Comparison of ENCODE assay signal across 1 cellular context in genomic region chr9:136545966-136546696, GRCh38.
TF ChIP-seq lines count a peak whose summit lies in the region.

Gene NOTCH1, minus strand, starts transcription at chr9:136546048. Its CDS starts 262 bp downstream, at chr9:136545786.

TF ChIP-seq in K562, 482 proteins besides CTCF, POLR2A, EP300 and RAD21 (continues in another document):
- TF ChIP-seq GTF2E2 (tag; IDR thresholded peaks at IDR 0.05) = peak; percentile 79
- TF ChIP-seq, protein P1, sequence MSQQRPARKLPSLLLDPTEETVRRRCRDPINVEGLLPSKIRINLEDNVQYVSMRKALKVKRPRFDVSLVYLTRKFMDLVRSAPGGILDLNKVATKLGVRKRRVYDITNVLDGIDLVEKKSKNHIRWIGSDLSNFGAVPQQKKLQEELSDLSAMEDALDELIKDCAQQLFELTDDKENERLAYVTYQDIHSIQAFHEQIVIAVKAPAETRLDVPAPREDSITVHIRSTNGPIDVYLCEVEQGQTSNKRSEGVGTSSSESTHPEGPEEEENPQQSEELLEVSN (IDR thresholded peaks at IDR 0.05; ENCODE audit: borderline replicate concordance in 1 of 2, extremely low read depth in 1 of 2, insufficient read depth in 1 of 2, insufficient read length in 1 of 2, low read depth in 1 of 2, low read length in 1 of 2, poor library complexity in 1 of 2, severe bottlenecking in 1 of 2) = peak; percentile 12 to 49
- no peak for TF ChIP-seq TSC22D4 (tag; IDR thresholded peaks at IDR 0.05)
- TF ChIP-seq HNRNPL (IDR thresholded peaks at IDR 0.05; ENCODE audit: low read depth, low read length) = no peak
- TF ChIP-seq E2F3 (CRISPR knock-in tag; IDR thresholded peaks at IDR 0.05) = 0 out of 2 replicates have a peak, but pooled peaks have one; percentile 43
- TF ChIP-seq TRIM28 (IDR thresholded peaks at IDR 0.05) = no peak
- no peak for TF ChIP-seq CBX1 (IDR thresholded peaks at IDR 0.05; ENCODE audit: low read depth)
- peak; percentile 70 for TF ChIP-seq REST (CRISPR knock-in tag; IDR thresholded peaks at IDR 0.05; ENCODE audit: low read depth)
- TF ChIP-seq SP1 (CRISPR knock-in tag; IDR thresholded peaks at IDR 0.05) = peak; percentile 52
- no peak for TF ChIP-seq ATF1 (CRISPR knock-in tag; IDR thresholded peaks at IDR 0.05)
- peak; percentile 55 for TF ChIP-seq ATF1 (tag; IDR thresholded peaks at IDR 0.05)
- no peak for TF ChIP-seq RBBP5 (IDR thresholded peaks at IDR 0.05; ENCODE audit: borderline replicate concordance, insufficient read depth, low read length, poor library complexity, severe bottlenecking)
- peak; percentile 77 for TF ChIP-seq ZFX (CRISPR knock-in tag; IDR thresholded peaks at IDR 0.05)
- peak; percentile 23 to 73; a peak in 1 of 4 replicates for TF ChIP-seq UBTF (IDR thresholded peaks at IDR 0.05; ENCODE audit: borderline replicate concordance in 1 of 2, low read depth in 2 of 2, low read length in 2 of 2)
- TF ChIP-seq FOXM1 (IDR thresholded peaks at IDR 0.05; ENCODE audit: low read depth) = no peak
- 0 out of 2 replicates have a peak, but pooled peaks have one; percentile 18 for TF ChIP-seq FOXM1 (CRISPR knock-in tag; IDR thresholded peaks at IDR 0.05; ENCODE audit: low read depth)
- peak; percentile 86 for TF ChIP-seq VEZF1 (CRISPR knock-in tag; IDR thresholded peaks at IDR 0.05)
- TF ChIP-seq ZNF507 (tag; conservative IDR thresholded peaks at IDR 0.05) = no peak
- TF ChIP-seq MYC (IDR thresholded peaks at IDR 0.05; ENCODE audit: low read depth, low read length) = peak; percentile 74
- TF ChIP-seq MYC (CRISPR knock-in tag; IDR thresholded peaks at IDR 0.05; ENCODE audit: borderline replicate concordance, low read depth) = 0 out of 2 replicates have a peak, but pooled peaks have one; percentile 27
- TF ChIP-seq ETV5 (CRISPR knock-in tag; IDR thresholded peaks at IDR 0.05; ENCODE audit: low read depth) = 0 out of 2 replicates have a peak, but pooled peaks have one; percentile 23
- TF ChIP-seq, protein P2, sequence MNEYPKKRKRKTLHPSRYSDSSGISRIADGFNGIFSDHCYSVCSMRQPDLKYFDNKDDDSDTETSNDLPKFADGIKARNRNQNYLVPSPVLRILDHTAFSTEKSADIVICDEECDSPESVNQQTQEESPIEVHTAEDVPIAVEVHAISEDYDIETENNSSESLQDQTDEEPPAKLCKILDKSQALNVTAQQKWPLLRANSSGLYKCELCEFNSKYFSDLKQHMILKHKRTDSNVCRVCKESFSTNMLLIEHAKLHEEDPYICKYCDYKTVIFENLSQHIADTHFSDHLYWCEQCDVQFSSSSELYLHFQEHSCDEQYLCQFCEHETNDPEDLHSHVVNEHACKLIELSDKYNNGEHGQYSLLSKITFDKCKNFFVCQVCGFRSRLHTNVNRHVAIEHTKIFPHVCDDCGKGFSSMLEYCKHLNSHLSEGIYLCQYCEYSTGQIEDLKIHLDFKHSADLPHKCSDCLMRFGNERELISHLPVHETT (CRISPR knock-in tag; conservative IDR thresholded peaks at IDR 0.05 in 1 of 2, IDR thresholded peaks at IDR 0.05 in 1 of 2) = peak in 1 of 2 experiments; percentile 92; a peak in 2 of 4 replicates
- TF ChIP-seq THRAP3 (IDR thresholded peaks at IDR 0.05; ENCODE audit: borderline replicate concordance) = no peak
- TF ChIP-seq, protein P3, sequence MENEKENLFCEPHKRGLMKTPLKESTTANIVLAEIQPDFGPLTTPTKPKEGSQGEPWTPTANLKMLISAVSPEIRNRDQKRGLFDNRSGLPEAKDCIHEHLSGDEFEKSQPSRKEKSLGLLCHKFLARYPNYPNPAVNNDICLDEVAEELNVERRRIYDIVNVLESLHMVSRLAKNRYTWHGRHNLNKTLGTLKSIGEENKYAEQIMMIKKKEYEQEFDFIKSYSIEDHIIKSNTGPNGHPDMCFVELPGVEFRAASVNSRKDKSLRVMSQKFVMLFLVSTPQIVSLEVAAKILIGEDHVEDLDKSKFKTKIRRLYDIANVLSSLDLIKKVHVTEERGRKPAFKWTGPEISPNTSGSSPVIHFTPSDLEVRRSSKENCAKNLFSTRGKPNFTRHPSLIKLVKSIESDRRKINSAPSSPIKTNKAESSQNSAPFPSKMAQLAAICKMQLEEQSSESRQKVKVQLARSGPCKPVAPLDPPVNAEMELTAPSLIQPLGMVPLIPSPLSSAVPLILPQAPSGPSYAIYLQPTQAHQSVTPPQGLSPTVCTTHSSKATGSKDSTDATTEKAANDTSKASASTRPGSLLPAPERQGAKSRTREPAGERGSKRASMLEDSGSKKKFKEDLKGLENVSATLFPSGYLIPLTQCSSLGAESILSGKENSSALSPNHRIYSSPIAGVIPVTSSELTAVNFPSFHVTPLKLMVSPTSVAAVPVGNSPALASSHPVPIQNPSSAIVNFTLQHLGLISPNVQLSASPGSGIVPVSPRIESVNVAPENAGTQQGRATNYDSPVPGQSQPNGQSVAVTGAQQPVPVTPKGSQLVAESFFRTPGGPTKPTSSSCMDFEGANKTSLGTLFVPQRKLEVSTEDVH (IDR thresholded peaks at IDR 0.05; ENCODE audit: low read depth, partially characterized antibody) = no peak
- TF ChIP-seq HDAC1 (IDR thresholded peaks at IDR 0.05) = 0 out of 4 replicates have a peak, but pooled peaks of 1 of the 2 experiments have one; percentile 29
- no peak for TF ChIP-seq KAT8 (IDR thresholded peaks at IDR 0.05; ENCODE audit: low read depth)
- no peak for TF ChIP-seq NR2C2 (CRISPR knock-in tag; IDR thresholded peaks at IDR 0.05)
- TF ChIP-seq NR2C2 (tag; IDR thresholded peaks at IDR 0.05) = peak; percentile 46; the same call in 1 of the 2 replicates
- TF ChIP-seq MCM7 (IDR thresholded peaks at IDR 0.05) = no peak
- TF ChIP-seq ZNF644 (tag; IDR thresholded peaks at IDR 0.05; ENCODE audit: low read depth) = no peak
- no peak for TF ChIP-seq CC2D1A (IDR thresholded peaks at IDR 0.05)
- no peak for TF ChIP-seq PCBP1 (IDR thresholded peaks at IDR 0.05; ENCODE audit: low read depth, low read length, poor library complexity, severe bottlenecking)
- TF ChIP-seq, protein P4, sequence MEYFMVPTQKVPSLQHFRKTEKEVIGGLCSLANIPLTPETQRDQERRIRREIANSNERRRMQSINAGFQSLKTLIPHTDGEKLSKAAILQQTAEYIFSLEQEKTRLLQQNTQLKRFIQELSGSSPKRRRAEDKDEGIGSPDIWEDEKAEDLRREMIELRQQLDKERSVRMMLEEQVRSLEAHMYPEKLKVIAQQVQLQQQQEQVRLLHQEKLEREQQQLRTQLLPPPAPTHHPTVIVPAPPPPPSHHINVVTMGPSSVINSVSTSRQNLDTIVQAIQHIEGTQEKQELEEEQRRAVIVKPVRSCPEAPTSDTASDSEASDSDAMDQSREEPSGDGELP (CRISPR knock-in tag; IDR thresholded peaks at IDR 0.05; ENCODE audit: borderline replicate concordance) = peak; percentile 73; the same call in 1 of the 2 replicates
- 0 out of 2 replicates have a peak, but pooled peaks have one; percentile 24 for TF ChIP-seq GABPB1 (CRISPR knock-in tag; IDR thresholded peaks at IDR 0.05)
- peak; percentile 58 for TF ChIP-seq KDM5B (IDR thresholded peaks at IDR 0.05; ENCODE audit: insufficient replicate concordance, low read depth, low read length)
- 0 out of 2 replicates have a peak, but pooled peaks have one; percentile 50 for TF ChIP-seq ZBTB2 (IDR thresholded peaks at IDR 0.05)
- no peak for TF ChIP-seq ZNF668 (CRISPR knock-in tag; IDR thresholded peaks at IDR 0.05)
- TF ChIP-seq JUND (IDR thresholded peaks at IDR 0.05; ENCODE audit: borderline replicate concordance, low read depth, low read length) = no peak
- no peak for TF ChIP-seq JUND (tag; IDR thresholded peaks at IDR 0.05; ENCODE audit: borderline replicate concordance, low read depth, low read length)
- TF ChIP-seq TARDBP (IDR thresholded peaks at IDR 0.05) = peak; percentile 60; the same call in 1 of the 2 replicates
- TF ChIP-seq ZNF583 (CRISPR knock-in tag; IDR thresholded peaks at IDR 0.05) = 0 out of 2 replicates have a peak, but pooled peaks have one; percentile 60
- no peak for TF ChIP-seq ZNF41 (CRISPR knock-in tag; conservative IDR thresholded peaks at IDR 0.05)
- TF ChIP-seq POLR2H (tag; IDR thresholded peaks at IDR 0.05; ENCODE audit: low read depth) = no peak
- peak; percentile 92; the same call in 1 of the 2 replicates for TF ChIP-seq KDM2B (CRISPR knock-in tag; IDR thresholded peaks at IDR 0.05)
- TF ChIP-seq NCOA6 (IDR thresholded peaks at IDR 0.05) = no peak
- no peak for TF ChIP-seq POLR2AphosphoS2 (IDR thresholded peaks at IDR 0.05; ENCODE audit: low read length)
- TF ChIP-seq POLR2B (IDR thresholded peaks at IDR 0.05; ENCODE audit: low read depth, partially characterized antibody) = peak; percentile 34
- peak; percentile 6 for TF ChIP-seq CCNT2 (IDR thresholded peaks at IDR 0.05; ENCODE audit: borderline replicate concordance, extremely low read depth, insufficient read length, low read depth, low read length)
- no peak for TF ChIP-seq SMARCA4 (IDR thresholded peaks at IDR 0.05)
- TF ChIP-seq TCF3 (CRISPR knock-in tag; IDR thresholded peaks at IDR 0.05) = no peak
- peak; percentile 17 for TF ChIP-seq MXD1 (CRISPR knock-in tag; IDR thresholded peaks at IDR 0.05; ENCODE audit: borderline replicate concordance, poor library complexity, severe bottlenecking)
- TF ChIP-seq ZNF253 (CRISPR knock-in tag; conservative IDR thresholded peaks at IDR 0.05) = no peak
- peak; percentile 81 for TF ChIP-seq L3MBTL2 (IDR thresholded peaks at IDR 0.05)
- TF ChIP-seq SUPT5H (IDR thresholded peaks at IDR 0.05) = peak; percentile 38; the same call in 1 of the 2 replicates
- peak; percentile 54; the same call in 1 of the 2 replicates for TF ChIP-seq SMAD3 (CRISPR knock-in tag; conservative IDR thresholded peaks at IDR 0.05)
- no peak for TF ChIP-seq PURB (CRISPR knock-in tag; IDR thresholded peaks at IDR 0.05; ENCODE audit: low read depth)
- peak; percentile 37 for TF ChIP-seq PHF20 (IDR thresholded peaks at IDR 0.05; ENCODE audit: partially characterized antibody)
- TF ChIP-seq CREB1 (IDR thresholded peaks at IDR 0.05) = no peak
- peak; percentile 45; the same call in 1 of the 2 replicates for TF ChIP-seq CREB1 (CRISPR knock-in tag; IDR thresholded peaks at IDR 0.05)
- TF ChIP-seq POLR2G (IDR thresholded peaks at IDR 0.05; ENCODE audit: low read depth, low read length) = peak; percentile 78
